14 cellular contexts compared by ENCODE assay signal in the genomic region with DNA sequence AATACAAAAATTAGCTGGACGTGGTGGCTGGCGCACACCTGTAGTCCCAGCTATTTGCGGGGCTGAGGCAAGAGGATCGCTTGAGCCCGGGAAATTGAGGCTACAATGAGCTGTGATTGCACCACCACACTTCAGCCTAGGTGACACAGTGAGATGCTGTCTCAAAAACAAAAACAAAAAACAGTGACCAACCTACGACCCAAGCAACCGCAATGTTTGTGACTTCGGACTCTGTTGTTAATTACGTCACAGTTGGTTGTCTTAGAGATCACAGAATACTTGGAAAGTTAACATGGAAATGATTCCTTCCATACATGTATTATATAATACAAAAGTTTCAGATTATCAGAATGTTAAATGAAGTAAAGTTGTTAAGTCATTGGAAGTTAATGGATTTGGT.
A peak's percentile ranks its signal among the peaks of the same experiment; 100 is the strongest.
DNase-seq lines count a peak whose midpoint lies in the region; ATAC-seq, FAIRE-seq and TF ChIP-seq lines count a peak whose summit lies in the region.
"Had no signal": no experiment of that assay in that cellular context is flagged by ENCODE, and none has a peak within 500 bp of the region (broad histone marks: within the 10 kb centered on the region; RNA-seq: fewer than 3 reads in every experiment).

No MANE protein-coding gene starts in this region.

- WGBS in esophagus muscularis mucosa: 89% methylated on average over 8 of the region's 9 CpGs
- WGBS in pancreas, 2 donors: 94% methylated on average over 9 of the region's 9 CpGs

- peaks cover 0 to 7% (median 0%) of the 10 kb centered on the region in 4 donors for H3K36me3 ChIP-seq in esophagus muscularis mucosa
- H3K36me3 ChIP-seq in pancreas: no peaks in the 10 kb centered on the region
- H3K36me3 ChIP-seq: suprapubic skin had no signal

- no peaks in the 10 kb centered on the region for H3K27me3 Mint-ChIP-seq in Calu3 (ENCODE audit: unreplicated experiment)

- DNase-seq in Calu3: no peak
- DNase-seq in M059J (ENCODE audit: low read depth): peak; percentile 18
- no peak for DNase-seq in esophagus muscularis mucosa (ENCODE audit: extremely low spot score)
- DNase-seq in pancreas: no peak
- no peak for DNase-seq in T-helper 2 cell
- DNase-seq: activated CD4-positive, CD25-positive, alpha-beta regulatory T cell; activated T-cell treated with anti-CD3 and anti-CD28 coated beads, Interleukin-2, amount 50 U/mL, for 1 hour; NCI-H510A; retina; SHP77 had no signal

- no TSS peak for BruUV-seq in Calu3 (replicated peaks; lab: Mats Ljungman, UMichigan)

- TF ChIP-seq POLR2A in esophagus muscularis mucosa (IDR thresholded peaks at IDR 0.05; ENCODE audit: low read depth): no peak

- peaks cover 40% of the 10 kb centered on the region for H3K36me3 Mint-ChIP-seq in Calu3 (ENCODE audit: insufficient read depth, unreplicated experiment)

- no peaks in the 10 kb centered on the region for H3K9me3 Mint-ChIP-seq in Calu3 (ENCODE audit: low read depth, unreplicated experiment)

- peak overlapping the region; percentile 95 to 99 (median 96) for H3K27ac ChIP-seq in esophagus muscularis mucosa (replicated peaks in 1 of 4)
- H3K27ac ChIP-seq in pancreas: no peak overlapping the region

- H3K27me3 ChIP-seq in esophagus muscularis mucosa (no peaks in the 10 kb centered on the region), pancreas (no peaks in the 10 kb centered on the region)
- H3K27me3 ChIP-seq: ascending aorta, suprapubic skin had no signal

- H3K4me3 Mint-ChIP-seq in Calu3 (ENCODE audit: low read depth, unreplicated experiment): no peak overlapping the region

- no peak for TF ChIP-seq CTCF in Calu3 (IDR thresholded peaks at IDR 0.05; ENCODE audit: unreplicated experiment)
- TF ChIP-seq CTCF in esophagus muscularis mucosa (IDR thresholded peaks at IDR 0.05): no peak
- no peak for TF ChIP-seq CTCF in pancreas (IDR thresholded peaks at IDR 0.05)

- CTCF ChIA-PET in Calu3 (lab: Charles Lee): interaction anchor here (1.9 kb wide), 1 partner anchor 112 kb away, joined by 5 read pairs; no protein-coding TSS in a partner anchor

- H3K9me3 ChIP-seq in esophagus muscularis mucosa (no peaks in the 10 kb centered on the region), pancreas (no peaks in the 10 kb centered on the region)
- H3K9me3 ChIP-seq: ascending aorta, suprapubic skin had no signal

- H3K27ac Mint-ChIP-seq in Calu3 (ENCODE audit: unreplicated experiment): peak overlapping the region; percentile 95

- no peak overlapping the region for H3K4me3 ChIP-seq in esophagus muscularis mucosa
- H3K4me3 ChIP-seq in pancreas: no peak overlapping the region
- H3K4me3 ChIP-seq: ascending aorta, suprapubic skin had no signal

- FAIRE-seq in pancreas (lab: Jason Lieb, UNC): peak; percentile 47

- TF ChIP-seq EP300 in esophagus muscularis mucosa (IDR thresholded peaks at IDR 0.05): no peak

- H3K4me1 ChIP-seq in esophagus muscularis mucosa (peaks cover 29 to 37% (median 32%) of the 10 kb centered on the region in 4 donors), pancreas (peaks cover 3 to 8% (median 8%) of the 10 kb centered on the region in 3 donors)

- intact Hi-C loops in Calu3 (cut with micrococcal nuclease; ENCODE audit: unreplicated experiment): loop anchor here (5.0 kb wide), 1 partner anchor 105 kb away; the partner anchor contains the start of gene REEP3
- intact Hi-C loops in esophagus muscularis mucosa (cut with DNase I): loop anchor here (5.0 kb wide), 2 partner anchors 105 to 160 kb away; partner anchors contain the start of genes JMJD1C and REEP3
- intact Hi-C loops in pancreas (cut with DNase I): loop anchor here in 1 of 3 donors (5.0 kb wide), 1 partner anchor 105 kb away; the partner anchor contains the start of gene REEP3

- H3K4me1 Mint-ChIP-seq in Calu3 (ENCODE audit: low read depth, unreplicated experiment): peaks cover 36% of the 10 kb centered on the region

- no peak for ATAC-seq in pancreas
- no peak for ATAC-seq in GM18907 (IDR thresholded peaks at IDR 0.05; ENCODE audit: unreplicated experiment)
- no peak for ATAC-seq in HG02840 (IDR thresholded peaks at IDR 0.05; ENCODE audit: low FRiP score, unreplicated experiment)

Comparison
In these comparisons a context has a peak if more than half of its experiments do, and no peak if none do; other contexts are left out.
1. H3K27ac ChIP-seq: peak in esophagus muscularis mucosa (4 of 4); none in pancreas (0 of 4).